In the genomic region with DNA sequence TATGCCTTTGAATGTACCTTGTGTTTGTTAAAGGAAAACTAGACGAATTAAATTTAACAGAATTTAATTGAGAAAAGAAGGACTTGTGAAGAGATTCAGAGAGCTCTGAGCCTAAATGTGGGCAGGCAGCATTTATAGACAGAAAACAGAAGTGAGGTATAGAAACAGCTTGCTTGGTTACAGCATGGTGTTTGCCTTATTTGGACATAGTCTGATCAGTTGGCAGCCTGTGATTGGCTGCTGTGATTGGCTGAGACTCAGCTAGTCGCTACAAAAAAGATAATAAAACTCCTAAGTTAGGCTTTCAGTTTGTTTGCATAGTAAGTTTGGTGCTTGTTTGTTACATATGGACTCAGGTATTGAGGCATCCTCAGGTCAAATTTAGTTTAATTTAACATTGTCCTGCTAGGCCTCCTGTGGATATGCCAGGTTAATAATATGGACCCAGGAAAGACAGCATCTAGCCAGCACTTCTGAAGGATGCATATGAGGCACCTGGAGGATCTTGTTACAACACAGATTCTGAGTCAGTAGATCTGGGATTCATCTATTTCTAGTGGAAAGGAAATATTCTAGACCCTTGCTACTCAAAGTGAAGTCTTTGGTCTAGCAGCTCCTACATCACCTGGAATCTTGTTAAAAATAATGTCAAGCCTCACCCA, we compare ENCODE assay signal across 11 cellular contexts.
DNase-seq lines count a peak whose midpoint lies in the region; ATAC-seq and TF ChIP-seq lines count a peak whose summit lies in the region.
"Had no signal": no experiment of that assay in that cellular context is flagged by ENCODE, and none has a peak within 500 bp of the region (broad histone marks: within the 10 kb centered on the region; RNA-seq: fewer than 3 reads in every experiment).

No MANE protein-coding gene starts in this region.

- H3K36me3 Mint-ChIP-seq in activated naive CD8-positive, alpha-beta T cell treated with anti-CD3 and anti-CD28 coated beads, Interleukin-2, amount 50 U/mL, for 24 hours (ENCODE audit: low read depth), result no peaks in the 10 kb centered on the region

- H3K4me1 Mint-ChIP-seq in activated naive CD8-positive, alpha-beta T cell treated with anti-CD3 and anti-CD28 coated beads, Interleukin-2, amount 50 U/mL, for 24 hours, result peaks cover 42% of the 10 kb centered on the region

- H3K27ac ChIP-seq in C4-2B, result peak overlapping the region; percentile 44; the same call in 1 of the 2 replicates
- H3K27ac ChIP-seq: pancreas had no signal

- no peak for TF ChIP-seq CTCF in C4-2B (conservative IDR thresholded peaks at IDR 0.05)
- no peak for TF ChIP-seq CTCF in GM06990 (IDR thresholded peaks at IDR 0.05; ENCODE audit: insufficient read depth, low read length, poor library complexity, severe bottlenecking)

- no peaks in the 10 kb centered on the region for H3K27me3 ChIP-seq in GM06990 (replicated peaks; ENCODE audit: control insufficient read depth, insufficient read depth, low read length)
- H3K27me3 ChIP-seq: pancreas had no signal

- peak; percentile 11 for DNase-seq in GM06990 (ENCODE audit: extremely low read depth, insufficient read length)
- DNase-seq in MV-4-11 (lab: John Stamatoyannopoulos, UW), result peak; percentile 62
- DNase-seq in activated naive CD8-positive, alpha-beta T cell treated with anti-CD3 and anti-CD28 coated beads, Interleukin-2, amount 50 U/mL, for 24 hours, result no peak
- no peak for DNase-seq in AG08395 (ENCODE audit: low spot score)
- DNase-seq in kidney tubule cell (ENCODE audit: low spot score), result no peak
- DNase-seq in cortex of kidney (lab: John Stamatoyannopoulos, UW), result no peak
- DNase-seq: NCI-H510A, pancreas, SK-N-SH had no signal

- no peaks in the 10 kb centered on the region for H3K36me3 ChIP-seq in GM06990 (ENCODE audit: control insufficient read depth, insufficient read depth, low read length)
- H3K36me3 ChIP-seq: pancreas had no signal

- peaks cover 12% of the 10 kb centered on the region for H3K9me3 Mint-ChIP-seq in activated naive CD8-positive, alpha-beta T cell treated with anti-CD3 and anti-CD28 coated beads, Interleukin-2, amount 50 U/mL, for 24 hours

- peak overlapping the region; percentile 19 for H3K4me3 Mint-ChIP-seq in activated naive CD8-positive, alpha-beta T cell treated with anti-CD3 and anti-CD28 coated beads, Interleukin-2, amount 50 U/mL, for 24 hours

- no peak overlapping the region for H3K4me3 ChIP-seq in GM06990 (replicated peaks; ENCODE audit: low read depth, low read length)
- H3K4me3 ChIP-seq: pancreas had no signal

- peak; percentile 79 for ATAC-seq in activated naive CD8-positive, alpha-beta T cell treated with anti-CD3 and anti-CD28 coated beads, Interleukin-2, amount 50 U/mL, for 24 hours
- no peak for ATAC-seq in GM19324 (IDR thresholded peaks at IDR 0.05; ENCODE audit: low FRiP score, unreplicated experiment)
- ATAC-seq: pancreas had no signal

- peak overlapping the region; percentile 67 for H3K27ac Mint-ChIP-seq in activated naive CD8-positive, alpha-beta T cell treated with anti-CD3 and anti-CD28 coated beads, Interleukin-2, amount 50 U/mL, for 24 hours

- H3K27me3 Mint-ChIP-seq in activated naive CD8-positive, alpha-beta T cell treated with anti-CD3 and anti-CD28 coated beads, Interleukin-2, amount 50 U/mL, for 24 hours, result no peaks in the 10 kb centered on the region

Comparison
In these comparisons a context has a peak if more than half of its experiments do, and no peak if none do; other contexts are left out.
1. DNase-seq: peak in GM06990 (single experiment) and MV-4-11 (single experiment); none in activated naive CD8-positive, alpha-beta T cell treated with anti-CD3 and anti-CD28 coated beads, Interleukin-2, amount 50 U/mL, for 24 hours (single experiment), AG08395 (single experiment), kidney tubule cell (single experiment) and cortex of kidney (single experiment).